ENCODE assay signal across 19 cellular contexts in genomic region chr17:70047619-70048018, GRCh38. TPM values are rescaled to one million over a fixed set of nuclear protein-coding genes. Genes with fewer than 3 reads are reported as not detected.
"Had no signal": no experiment of that assay in that cellular context is flagged by ENCODE, and none has a peak within 500 bp of the region (broad histone marks: within the 10 kb centered on the region; RNA-seq: fewer than 3 reads in every experiment).

No MANE protein-coding gene starts in this region.

- H3K9me3 Mint-ChIP-seq: dendritic cell treated with granulocyte-macrophage colony-stimulating factor and Interleukin-4, amounts not matched to agents 40 ng/mL and 50 ng/mL, for 4 days; nephron had no signal

- ATAC-seq: activated T-cell treated with anti-CD3 and anti-CD28 coated beads, Interleukin-2, amount 50 U/mL, for 72 hours had no signal

- DNase-seq: activated CD4-positive, CD25-positive, alpha-beta regulatory T cell treated with anti-CD3 and anti-CD28 coated beads, Interleukin-2, amount 50 U/mL, for 72 hours; activated CD8-positive, alpha-beta memory T cell treated with anti-CD3 and anti-CD28 coated beads for 24 hours; activated CD8-positive, alpha-beta memory T cell treated with anti-CD3 and anti-CD28 coated beads, Interleukin-2, amount 50 U/mL, for 48 hours; activated effector memory CD4-positive, alpha-beta T cell treated with anti-CD3 and anti-CD28 coated beads, Interleukin-2, amount 50 U/mL, for 16 hours; activated naive CD4-positive, alpha-beta T cell treated with anti-CD3 and anti-CD28 coated beads, Interleukin-2, amount 50 U/mL, for 16 hours; activated T-cell treated with anti-CD3 and anti-CD28 coated beads, Interleukin-2, amount 50 U/mL, for 72 hours; effector CD8-positive, alpha-beta T cell; heart right ventricle; left cardiac atrium; midbrain; stimulated activated CD4-positive, alpha-beta T cell treated with anti-CD3 and anti-CD28 coated beads, Interleukin-12 subunit alpha, Interleukin-12 subunit beta, amount 100 ng/mL, for 4 hours; stimulated activated CD4-positive, alpha-beta T cell treated with anti-CD3 and anti-CD28 coated beads, Interleukin-2, amount 100 ng/mL, for 24 hours; stimulated activated naive CD4-positive, alpha-beta T cell treated with Interleukin-2 at 50 U/mL for 16 hours; T-helper 2 cell had no signal

- H3K27ac Mint-ChIP-seq: activated T-cell treated with anti-CD3 and anti-CD28 coated beads, Interleukin-2, amount 50 U/mL, for 72 hours; dendritic cell treated with granulocyte-macrophage colony-stimulating factor and Interleukin-4, amounts not matched to agents 40 ng/mL and 50 ng/mL, for 4 days; nephron had no signal

- H3K4me3 ChIP-seq: heart right ventricle, lung, tibial nerve had no signal

- H3K4me1 ChIP-seq: tibial nerve had no signal

- H3K27me3 ChIP-seq: heart right ventricle, tibial nerve had no signal

- H3K27ac ChIP-seq: heart right ventricle, tibial nerve, VCaP had no signal

- H3K36me3 ChIP-seq: heart right ventricle, tibial nerve had no signal

- H3K4me3 Mint-ChIP-seq: activated T-cell treated with anti-CD3 and anti-CD28 coated beads, Interleukin-2, amount 50 U/mL, for 72 hours; dendritic cell treated with granulocyte-macrophage colony-stimulating factor and Interleukin-4, amounts not matched to agents 40 ng/mL and 50 ng/mL, for 4 days; nephron had no signal

- H3K27me3 Mint-ChIP-seq: dendritic cell treated with granulocyte-macrophage colony-stimulating factor and Interleukin-4, amounts not matched to agents 40 ng/mL and 50 ng/mL, for 4 days had no signal

- H3K9me3 ChIP-seq: heart right ventricle, tibial nerve had no signal

RNA-seq across cellular contexts. Expression of gene KCNJ16, which starts 27.4 kb away (rescaled TPM):
- total RNA-seq: activated T-cell treated with anti-CD3 and anti-CD28 coated beads, Interleukin-2, amount 50 U/mL, for 72 hours; left cardiac atrium had no signal
